Comparison of ENCODE assay signal across 8 cellular contexts in the genomic region with DNA sequence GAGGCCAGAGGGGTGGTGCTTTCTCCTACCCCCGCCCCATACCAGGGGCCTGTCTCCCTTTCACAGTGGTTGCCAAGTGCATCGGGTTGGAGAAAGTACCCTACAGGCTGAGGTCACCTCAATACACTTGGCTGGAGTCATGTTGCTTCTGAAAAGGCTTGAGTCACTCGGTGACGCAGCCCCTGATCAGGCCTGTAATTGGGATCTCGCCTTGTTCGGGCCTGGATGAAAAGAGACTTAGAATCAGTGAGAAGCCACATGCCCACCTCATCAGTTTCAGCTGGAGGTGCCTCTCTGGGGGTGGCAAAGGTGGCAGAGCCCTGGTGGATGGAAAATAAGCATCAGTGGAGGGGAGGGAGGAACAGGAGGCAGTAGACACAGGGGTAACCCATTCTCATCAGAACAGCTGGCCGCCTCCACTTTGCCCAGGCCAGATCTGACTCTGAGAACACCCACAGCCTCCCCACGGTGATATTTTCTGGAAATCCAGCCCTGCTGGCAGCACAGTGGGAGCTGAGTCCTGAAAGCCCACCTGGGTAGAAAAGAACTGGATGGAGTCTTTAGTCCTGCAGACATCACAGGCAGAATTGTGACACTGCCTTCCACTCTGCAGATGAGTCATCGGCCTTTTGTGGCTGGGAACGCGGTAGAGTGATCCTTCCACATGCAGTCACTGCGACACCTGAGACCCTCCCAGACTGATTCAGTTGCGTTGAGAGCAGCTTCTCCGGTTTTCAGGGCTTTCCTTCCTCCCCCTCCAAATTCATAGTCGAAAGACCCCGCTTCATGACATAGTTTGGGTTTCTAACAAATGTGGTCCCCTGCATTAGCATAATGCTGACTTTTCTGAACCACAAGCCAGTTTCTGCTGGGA.
DNase-seq lines count a peak whose midpoint lies in the region; ATAC-seq and TF ChIP-seq lines count a peak whose summit lies in the region.

No MANE protein-coding gene starts in this region.

- no peaks in the 10 kb centered on the region for H3K9me3 Mint-ChIP-seq in activated CD4-positive, alpha-beta T cell treated with anti-CD3 and anti-CD28 coated beads for 36 hours (ENCODE audit: low read depth)
- peaks cover 0 to 10% (median 0%) of the 10 kb centered on the region in 9 donors for H3K9me3 Mint-ChIP-seq in naive thymus-derived CD8-positive, alpha-beta T cell

- ATAC-seq in DND-41 (ENCODE audit: insufficient read depth, low read depth): peak; percentile 72
- ATAC-seq in GM21619 (IDR thresholded peaks at IDR 0.05; ENCODE audit: unreplicated experiment): peak; percentile 49
- ATAC-seq in activated CD4-positive, alpha-beta T cell treated with anti-CD3 and anti-CD28 coated beads for 36 hours: peak; percentile 83
- ATAC-seq in naive thymus-derived CD8-positive, alpha-beta T cell: peak; percentile 50 to 73
- peak; percentile 73 for ATAC-seq in thoracic aorta (ENCODE audit: insufficient number of reproducible peaks, low FRiP score, low read depth)

- no peak overlapping the region for H3K4me3 ChIP-seq in DND-41 (ENCODE audit: low read depth in 1 of 2, low read length in 2 of 2)
- H3K4me3 ChIP-seq in coronary artery: no peak overlapping the region
- H3K4me3 ChIP-seq in thoracic aorta: no peak overlapping the region

- H2AFZ ChIP-seq in DND-41 (ENCODE audit: low read depth, low read length): no peak overlapping the region

- H3K27ac ChIP-seq in DND-41 (ENCODE audit: low read length): no peak overlapping the region
- peak overlapping the region; percentile 88 to 93 for H3K27ac ChIP-seq in coronary artery
- peak overlapping the region; percentile 89 to 92 for H3K27ac ChIP-seq in thoracic aorta

- no peaks in the 10 kb centered on the region for H3K9me3 ChIP-seq in DND-41 (ENCODE audit: insufficient read depth, low read length, severe bottlenecking)
- no peaks in the 10 kb centered on the region for H3K9me3 ChIP-seq in thoracic aorta

- H3K4me3 Mint-ChIP-seq in activated CD4-positive, alpha-beta T cell treated with anti-CD3 and anti-CD28 coated beads for 36 hours: peak overlapping the region; percentile 34
- H3K4me3 Mint-ChIP-seq in naive thymus-derived CD8-positive, alpha-beta T cell: peak overlapping the region in 5 of 10 donors; percentile 4 to 78 (median 15)

- DNase-seq in DND-41 (peak; percentile 68), coronary artery (ENCODE audit: low spot score) (no peak), thoracic aorta (ENCODE audit: low spot score) (peak; percentile 73), NCI-H2081 (lab: John Stamatoyannopoulos, UW) (no peak)
- DNase-seq in activated CD4-positive, alpha-beta T cell treated with anti-CD3 and anti-CD28 coated beads for 36 hours: peak; percentile 90
- DNase-seq in naive thymus-derived CD8-positive, alpha-beta T cell: peak in 3 of 10 donors; percentile 17 to 66 (median 55)

- CTCF ChIA-PET in activated CD4-positive, alpha-beta T cell treated with anti-CD3 and anti-CD28 coated beads for 36 hours (lab: Charles Lee): interaction anchor here (0.6 to 1.9 kb wide), 6 partner anchors 9 to 225 kb away, joined by 3 to 9 read pairs (median 4); no protein-coding TSS in a partner anchor

- TF ChIP-seq RAD21 in Ishikawa (IDR thresholded peaks at IDR 0.05; ENCODE audit: low read depth): no peak

- H3K4me2 ChIP-seq in DND-41 (ENCODE audit: insufficient read depth, low read length): no peak overlapping the region

- peaks cover 7% of the 10 kb centered on the region for H3K36me3 Mint-ChIP-seq in activated CD4-positive, alpha-beta T cell treated with anti-CD3 and anti-CD28 coated beads for 36 hours (ENCODE audit: low read depth)
- H3K36me3 Mint-ChIP-seq in naive thymus-derived CD8-positive, alpha-beta T cell: peaks cover 3 to 8% (median 3%) of the 10 kb centered on the region in 3 donors

- no peak for TF ChIP-seq CTCF in DND-41 (IDR thresholded peaks at IDR 0.05; ENCODE audit: borderline replicate concordance, extremely low read depth, low read length, poor library complexity, severe bottlenecking)
- no peak for TF ChIP-seq CTCF in coronary artery (IDR thresholded peaks at IDR 0.05)
- TF ChIP-seq CTCF in thoracic aorta (IDR thresholded peaks at IDR 0.05): no peak

- H3K4me1 Mint-ChIP-seq in activated CD4-positive, alpha-beta T cell treated with anti-CD3 and anti-CD28 coated beads for 36 hours: peaks cover 56% of the 10 kb centered on the region
- peaks cover 30 to 91% (median 63%) of the 10 kb centered on the region in 4 donors for H3K4me1 Mint-ChIP-seq in naive thymus-derived CD8-positive, alpha-beta T cell

- peaks cover 92% of the 10 kb centered on the region for H4K20me1 ChIP-seq in DND-41 (ENCODE audit: insufficient read depth, low read length)

- H3K27me3 ChIP-seq in DND-41 (ENCODE audit: insufficient read depth, low read length, poor library complexity): peaks cover 2% of the 10 kb centered on the region
- no peaks in the 10 kb centered on the region for H3K27me3 ChIP-seq in thoracic aorta (replicated peaks; ENCODE audit: insufficient read depth)

- peak; percentile 41; the same call in 1 of the 2 replicates for TF ChIP-seq EP300 in Ishikawa (IDR thresholded peaks at IDR 0.05; ENCODE audit: borderline replicate concordance)

- POLR2A ChIA-PET in activated CD4-positive, alpha-beta T cell treated with anti-CD3 and anti-CD28 coated beads for 36 hours (lab: Charles Lee): interaction anchor here (0.6 to 2.5 kb wide), 6 partner anchors 8 to 108 kb away, joined by 3 to 7 read pairs (median 5); a partner anchor contains a TSS
- POLR2A ChIA-PET in naive thymus-derived CD8-positive, alpha-beta T cell (lab: Charles Lee): no interaction called here

- H3K4me1 ChIP-seq in DND-41 (ENCODE audit: insufficient read depth, low read length) (peaks cover 14% of the 10 kb centered on the region), thoracic aorta (ENCODE audit: control insufficient read depth in 1 of 2, low read depth in 2 of 2) (peaks cover 50 to 91% of the 10 kb centered on the region in 2 donors)

- no peaks in the 10 kb centered on the region; the same call in 1 of the 2 replicates for H3K79me2 ChIP-seq in DND-41 (ENCODE audit: insufficient read depth, low read length)

- peaks cover 2% of the 10 kb centered on the region for H3K27me3 Mint-ChIP-seq in activated CD4-positive, alpha-beta T cell treated with anti-CD3 and anti-CD28 coated beads for 36 hours
- H3K27me3 Mint-ChIP-seq in naive thymus-derived CD8-positive, alpha-beta T cell: peaks cover 0 to 21% (median 11%) of the 10 kb centered on the region in 5 donors

- H3K36me3 ChIP-seq in DND-41 (ENCODE audit: insufficient read depth, low read length) (no peaks in the 10 kb centered on the region), thoracic aorta (no peaks in the 10 kb centered on the region)

- peak overlapping the region; percentile 94 for H3K27ac Mint-ChIP-seq in activated CD4-positive, alpha-beta T cell treated with anti-CD3 and anti-CD28 coated beads for 36 hours
- H3K27ac Mint-ChIP-seq in naive thymus-derived CD8-positive, alpha-beta T cell: peak overlapping the region in 5 of 10 donors; percentile 12 to 88 (median 70)

- no peak overlapping the region for H3K9ac ChIP-seq in DND-41 (ENCODE audit: low read depth, low read length)

- intact Hi-C loops in activated CD4-positive, alpha-beta T cell treated with anti-CD3 and anti-CD28 coated beads for 36 hours (cut with DNase I, micrococcal nuclease): loop anchor here (1.0 to 2.0 kb wide), 9 partner anchors 9 to 389 kb away; no protein-coding TSS in a partner anchor

TF ChIP-seq in Ishikawa, 13 proteins besides CTCF, POLR2A, EP300 and RAD21 (continues in another document):
- TF ChIP-seq EGR1 (IDR thresholded peaks at IDR 0.05): no peak
- TF ChIP-seq YY1 (IDR thresholded peaks at IDR 0.05; ENCODE audit: low read depth): no peak; the same call in 1 of the 2 replicates
- TF ChIP-seq TCF12 (IDR thresholded peaks at IDR 0.05; ENCODE audit: low read depth): no peak; the same call in 1 of the 2 replicates
- peak; percentile 52; the same call in 1 of the 2 replicates for TF ChIP-seq NFIC (IDR thresholded peaks at IDR 0.05)
- TF ChIP-seq, protein P1, sequence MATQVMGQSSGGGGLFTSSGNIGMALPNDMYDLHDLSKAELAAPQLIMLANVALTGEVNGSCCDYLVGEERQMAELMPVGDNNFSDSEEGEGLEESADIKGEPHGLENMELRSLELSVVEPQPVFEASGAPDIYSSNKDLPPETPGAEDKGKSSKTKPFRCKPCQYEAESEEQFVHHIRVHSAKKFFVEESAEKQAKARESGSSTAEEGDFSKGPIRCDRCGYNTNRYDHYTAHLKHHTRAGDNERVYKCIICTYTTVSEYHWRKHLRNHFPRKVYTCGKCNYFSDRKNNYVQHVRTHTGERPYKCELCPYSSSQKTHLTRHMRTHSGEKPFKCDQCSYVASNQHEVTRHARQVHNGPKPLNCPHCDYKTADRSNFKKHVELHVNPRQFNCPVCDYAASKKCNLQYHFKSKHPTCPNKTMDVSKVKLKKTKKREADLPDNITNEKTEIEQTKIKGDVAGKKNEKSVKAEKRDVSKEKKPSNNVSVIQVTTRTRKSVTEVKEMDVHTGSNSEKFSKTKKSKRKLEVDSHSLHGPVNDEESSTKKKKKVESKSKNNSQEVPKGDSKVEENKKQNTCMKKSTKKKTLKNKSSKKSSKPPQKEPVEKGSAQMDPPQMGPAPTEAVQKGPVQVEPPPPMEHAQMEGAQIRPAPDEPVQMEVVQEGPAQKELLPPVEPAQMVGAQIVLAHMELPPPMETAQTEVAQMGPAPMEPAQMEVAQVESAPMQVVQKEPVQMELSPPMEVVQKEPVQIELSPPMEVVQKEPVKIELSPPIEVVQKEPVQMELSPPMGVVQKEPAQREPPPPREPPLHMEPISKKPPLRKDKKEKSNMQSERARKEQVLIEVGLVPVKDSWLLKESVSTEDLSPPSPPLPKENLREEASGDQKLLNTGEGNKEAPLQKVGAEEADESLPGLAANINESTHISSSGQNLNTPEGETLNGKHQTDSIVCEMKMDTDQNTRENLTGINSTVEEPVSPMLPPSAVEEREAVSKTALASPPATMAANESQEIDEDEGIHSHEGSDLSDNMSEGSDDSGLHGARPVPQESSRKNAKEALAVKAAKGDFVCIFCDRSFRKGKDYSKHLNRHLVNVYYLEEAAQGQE (IDR thresholded peaks at IDR 0.05; ENCODE audit: low read depth): no peak
- no peak; the same call in 1 of the 2 replicates for TF ChIP-seq TAF1 (IDR thresholded peaks at IDR 0.05; ENCODE audit: low read depth)
- no peak; the same call in 1 of the 2 replicates for TF ChIP-seq FOXM1 (IDR thresholded peaks at IDR 0.05; ENCODE audit: borderline replicate concordance, low read depth)
- TF ChIP-seq, protein P2, sequence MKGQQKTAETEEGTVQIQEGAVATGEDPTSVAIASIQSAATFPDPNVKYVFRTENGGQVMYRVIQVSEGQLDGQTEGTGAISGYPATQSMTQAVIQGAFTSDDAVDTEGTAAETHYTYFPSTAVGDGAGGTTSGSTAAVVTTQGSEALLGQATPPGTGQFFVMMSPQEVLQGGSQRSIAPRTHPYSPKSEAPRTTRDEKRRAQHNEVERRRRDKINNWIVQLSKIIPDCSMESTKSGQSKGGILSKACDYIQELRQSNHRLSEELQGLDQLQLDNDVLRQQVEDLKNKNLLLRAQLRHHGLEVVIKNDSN (IDR thresholded peaks at IDR 0.05): peak; percentile 16; the same call in 1 of the 2 replicates
- TF ChIP-seq, protein P3, sequence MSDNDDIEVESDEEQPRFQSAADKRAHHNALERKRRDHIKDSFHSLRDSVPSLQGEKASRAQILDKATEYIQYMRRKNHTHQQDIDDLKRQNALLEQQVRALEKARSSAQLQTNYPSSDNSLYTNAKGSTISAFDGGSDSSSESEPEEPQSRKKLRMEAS (IDR thresholded peaks at IDR 0.05): peak; percentile 66

Comparison
In these comparisons a context has a peak if more than half of its experiments do, and no peak if none do; other contexts are left out.
1. DNase-seq: peak in DND-41 (single experiment), activated CD4-positive, alpha-beta T cell treated with anti-CD3 and anti-CD28 coated beads for 36 hours (single experiment) and thoracic aorta (single experiment); none in coronary artery (single experiment) and NCI-H2081 (0 of 2).
2. Peak in every context shown above with its lines, with median percentiles within 50 percentile points of each other: ATAC-seq.